Comparison of ENCODE assay signal across 33 cellular contexts in genomic region chr22:49427341-49427740, GRCh38.
"Had no signal": no experiment of that assay in that cellular context is flagged by ENCODE, and none has a peak within 500 bp of the region (broad histone marks: within the 10 kb centered on the region; RNA-seq: fewer than 3 reads in every experiment).

No MANE protein-coding gene starts in this region.

- H3K27ac Mint-ChIP-seq: activated B cell treated with CpG ODN at 0.5 μM for 24 hours; activated CD8-positive, alpha-beta T cell treated with anti-CD3 and anti-CD28 coated beads for 36 hours; activated naive CD4-positive, alpha-beta T cell treated with anti-CD3 and anti-CD28 coated beads for 36 hours; activated naive CD4-positive, alpha-beta T cell treated with anti-CD3 and anti-CD28 coated beads, Interleukin-2, amount 50 U/mL, for 24 hours; activated naive CD8-positive, alpha-beta T cell treated with anti-CD3 and anti-CD28 coated beads for 36 hours; activated naive CD8-positive, alpha-beta T cell treated with anti-CD3 and anti-CD28 coated beads, Interleukin-2, amount 50 U/mL, for 24 hours; activated T-cell treated with anti-CD3 and anti-CD28 coated beads, Interleukin-2, amount 50 U/mL, for 24 hours; activated T-cell treated with anti-CD3 and anti-CD28 coated beads, Interleukin-2, amount 50 U/mL, for 72 hours; endodermal cell; T-cell; T-helper 1 cell treated with Interleukin-12 subunit alpha and Interleukin-12 subunit beta and Interleukin-4 antibody, amounts not matched to agents 30 μg/mL and 1 μg/mL, for 36 hours had no signal

- H3K27me3 ChIP-seq: adrenal gland, cardiac muscle cell, colonic mucosa had no signal

- H3K4me1 ChIP-seq: adrenal gland, body of pancreas, colonic mucosa had no signal

- FAIRE-seq: frontal cortex had no signal

- H3K4me1 Mint-ChIP-seq: activated B cell treated with CpG ODN at 0.5 μM for 24 hours; activated naive CD4-positive, alpha-beta T cell treated with anti-CD3 and anti-CD28 coated beads, Interleukin-2, amount 50 U/mL, for 24 hours; activated naive CD8-positive, alpha-beta T cell treated with anti-CD3 and anti-CD28 coated beads for 36 hours; activated naive CD8-positive, alpha-beta T cell treated with anti-CD3 and anti-CD28 coated beads, Interleukin-2, amount 50 U/mL, for 24 hours had no signal

- DNase-seq: activated B cell treated with CpG ODN at 0.5 μM for 24 hours; activated CD4-positive, alpha-beta T cell treated with anti-CD3 and anti-CD28 coated beads for 48 hours; activated CD4-positive, alpha-beta T cell treated with anti-CD3 and anti-CD28 coated beads, Interleukin-2, amount 50 U/mL, for 1 hour; activated CD4-positive, alpha-beta T cell treated with anti-CD3 and anti-CD28 coated beads, Interleukin-2, amount 50 U/mL, for 48 hours; activated CD8-positive, alpha-beta memory T cell treated with anti-CD3 and anti-CD28 coated beads for 24 hours; activated CD8-positive, alpha-beta memory T cell treated with anti-CD3 and anti-CD28 coated beads, Interleukin-2, amount 50 U/mL, for 4 hours; activated CD8-positive, alpha-beta T cell treated with anti-CD3 and anti-CD28 coated beads for 36 hours; activated naive CD4-positive, alpha-beta T cell treated with anti-CD3 and anti-CD28 coated beads for 36 hours; activated naive CD8-positive, alpha-beta T cell treated with anti-CD3 and anti-CD28 coated beads for 36 hours; activated naive CD8-positive, alpha-beta T cell treated with anti-CD3 and anti-CD28 coated beads, Interleukin-2, amount 50 U/mL, for 24 hours; activated T-cell treated with anti-CD3 and anti-CD28 coated beads for 4 hours; activated T-cell treated with anti-CD3 and anti-CD28 coated beads, Interleukin-2, amount 50 U/mL, for 24 hours; activated T-cell treated with anti-CD3 and anti-CD28 coated beads, Interleukin-2, amount 50 U/mL, for 72 hours; amygdala; aorta; body of pancreas; central memory CD4-positive, alpha-beta T cell; cerebellar nuclear complex; colonic mucosa; effector memory CD4-positive, alpha-beta T cell; endodermal cell; foreskin fibroblast; SW 1271; T-cell; T1000; WERI-Rb-1 had no signal

- H3K9me3 ChIP-seq: adrenal gland, body of pancreas, colonic mucosa had no signal

- H3K4me3 ChIP-seq: adrenal gland, body of pancreas, cardiac muscle cell, colonic mucosa had no signal

- H3K4me3 Mint-ChIP-seq: activated B cell treated with CpG ODN at 0.5 μM for 24 hours; activated CD8-positive, alpha-beta T cell treated with anti-CD3 and anti-CD28 coated beads for 36 hours; activated naive CD4-positive, alpha-beta T cell treated with anti-CD3 and anti-CD28 coated beads for 36 hours; activated naive CD4-positive, alpha-beta T cell treated with anti-CD3 and anti-CD28 coated beads, Interleukin-2, amount 50 U/mL, for 24 hours; activated naive CD8-positive, alpha-beta T cell treated with anti-CD3 and anti-CD28 coated beads for 36 hours; activated naive CD8-positive, alpha-beta T cell treated with anti-CD3 and anti-CD28 coated beads, Interleukin-2, amount 50 U/mL, for 24 hours; activated T-cell treated with anti-CD3 and anti-CD28 coated beads, Interleukin-2, amount 50 U/mL, for 24 hours; activated T-cell treated with anti-CD3 and anti-CD28 coated beads, Interleukin-2, amount 50 U/mL, for 72 hours; endodermal cell; T-cell; T-helper 1 cell treated with Interleukin-12 subunit alpha and Interleukin-12 subunit beta and Interleukin-4 antibody, amounts not matched to agents 30 μg/mL and 1 μg/mL, for 36 hours had no signal

- ATAC-seq: activated CD4-positive, CD25-positive, alpha-beta regulatory T cell treated with anti-CD3 and anti-CD28 coated beads, Interleukin-2, amount 50 U/mL, for 24 hours; activated CD8-positive, alpha-beta T cell treated with anti-CD3 and anti-CD28 coated beads for 36 hours; activated naive CD8-positive, alpha-beta T cell treated with anti-CD3 and anti-CD28 coated beads, Interleukin-2, amount 50 U/mL, for 24 hours; activated T-cell treated with anti-CD3 and anti-CD28 coated beads, Interleukin-2, amount 50 U/mL, for 72 hours; body of pancreas; esophagus mucosa; T-cell had no signal

- H3K9me3 Mint-ChIP-seq: activated B cell treated with CpG ODN at 0.5 μM for 24 hours; activated CD8-positive, alpha-beta T cell treated with anti-CD3 and anti-CD28 coated beads for 36 hours; activated naive CD4-positive, alpha-beta T cell treated with anti-CD3 and anti-CD28 coated beads for 36 hours; activated naive CD4-positive, alpha-beta T cell treated with anti-CD3 and anti-CD28 coated beads, Interleukin-2, amount 50 U/mL, for 24 hours; activated naive CD8-positive, alpha-beta T cell treated with anti-CD3 and anti-CD28 coated beads for 36 hours; activated naive CD8-positive, alpha-beta T cell treated with anti-CD3 and anti-CD28 coated beads, Interleukin-2, amount 50 U/mL, for 24 hours; activated T-cell treated with anti-CD3 and anti-CD28 coated beads, Interleukin-2, amount 50 U/mL, for 24 hours; activated T-cell treated with anti-CD3 and anti-CD28 coated beads, Interleukin-2, amount 50 U/mL, for 72 hours; endodermal cell; T-cell; T-helper 1 cell treated with Interleukin-12 subunit alpha and Interleukin-12 subunit beta and Interleukin-4 antibody, amounts not matched to agents 30 μg/mL and 1 μg/mL, for 36 hours had no signal

- H3K36me3 ChIP-seq: adrenal gland, cardiac muscle cell, colonic mucosa, WERI-Rb-1 had no signal

- H3K36me3 Mint-ChIP-seq: activated naive CD4-positive, alpha-beta T cell treated with anti-CD3 and anti-CD28 coated beads, Interleukin-2, amount 50 U/mL, for 24 hours; activated naive CD8-positive, alpha-beta T cell treated with anti-CD3 and anti-CD28 coated beads for 36 hours; T-cell had no signal

- H3K27ac ChIP-seq: adrenal gland, body of pancreas, cardiac muscle cell, colonic mucosa, WERI-Rb-1 had no signal
